20 cellular contexts compared by ENCODE assay signal in the genomic region with DNA sequence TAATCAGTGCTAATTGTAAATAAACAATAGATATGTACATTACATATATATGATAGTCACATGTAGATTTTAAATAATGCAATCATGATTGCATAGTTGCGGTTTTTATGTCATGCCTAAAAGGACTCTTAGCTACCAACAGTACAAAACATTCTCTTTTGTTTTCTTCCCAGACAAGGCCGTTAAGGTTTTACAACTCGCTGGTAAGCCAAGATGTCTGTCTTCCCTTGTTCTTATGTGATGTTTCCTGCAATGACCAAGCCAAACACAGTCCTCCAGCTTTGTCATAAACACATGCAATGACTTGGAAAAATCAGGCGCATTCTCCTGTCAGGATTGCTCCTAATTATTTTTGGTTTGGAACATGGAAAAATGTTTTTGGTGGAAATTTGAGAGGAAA.
"Had no signal": no experiment of that assay in that cellular context is flagged by ENCODE, and none has a peak within 500 bp of the region (broad histone marks: within the 10 kb centered on the region; RNA-seq: fewer than 3 reads in every experiment).

No MANE protein-coding gene starts in this region.

- H3K27ac ChIP-seq: esophagus squamous epithelium, foreskin keratinocyte, pancreas, right lobe of liver, testis, tibial nerve had no signal

- DNase-seq: cerebellar nuclear complex; effector memory CD8-positive, alpha-beta T cell; esophagus squamous epithelium; foreskin keratinocyte; left colon; left ventricle myocardium superior; mesenchymal stem cell; naive thymus-derived CD4-positive, alpha-beta T cell; nephron progenitor cell; nucleus accumbens; pancreas; retina; right lobe of liver; stimulated activated CD4-positive, alpha-beta T cell treated with anti-CD3 and anti-CD28 coated beads, Interleukin-2, amount 100 ng/mL, for 24 hours; stimulated activated CD4-positive, alpha-beta T cell treated with anti-CD3 and anti-CD28 coated beads, Interleukin-4, amount 100 ng/mL, for 4 hours; stimulated activated naive B cell treated with anti-CD40 and anti-IgM and Interleukin-4, amounts not matched to agents 10 μg/mL and 1 μg/mL and 100 μg/mL, for 72 hours; stimulated activated naive CD8-positive, alpha-beta T cell treated with anti-CD3 and anti-CD28 coated beads, Interleukin-15, amount 100 ng/mL, for 72 hours; testis had no signal

- ATAC-seq: effector memory CD8-positive, alpha-beta T cell; foreskin keratinocyte; left colon; left ventricle myocardium superior; naive thymus-derived CD4-positive, alpha-beta T cell; pancreas; right lobe of liver; stimulated activated naive B cell treated with anti-CD40 and anti-IgM and Interleukin-4, amounts not matched to agents 10 μg/mL and 1 μg/mL and 100 μg/mL, for 72 hours; stimulated activated naive CD8-positive, alpha-beta T cell treated with anti-CD3 and anti-CD28 coated beads, Interleukin-15, amount 100 ng/mL, for 72 hours had no signal

- H3K9me3 ChIP-seq: esophagus squamous epithelium, pancreas, right lobe of liver, testis, tibial nerve had no signal

- H3K4me1 ChIP-seq: esophagus squamous epithelium, foreskin keratinocyte, pancreas, right lobe of liver, testis, tibial nerve had no signal

- H3K4me3 ChIP-seq: esophagus squamous epithelium, lung, pancreas, right lobe of liver, testis, tibial nerve had no signal

- H3K36me3 ChIP-seq: esophagus squamous epithelium, pancreas, right lobe of liver, tibial nerve had no signal

- H3K27me3 ChIP-seq: esophagus squamous epithelium, foreskin keratinocyte, pancreas, right lobe of liver, testis, tibial nerve had no signal
